In genomic region chr3:47419083-47420043, GRCh38 we compare ENCODE assay signal across 14 cellular contexts. TPM values are rescaled to one million over a fixed set of nuclear protein-coding genes. Genes with fewer than 3 reads are reported as not detected.
A peak's percentile ranks its signal among the peaks of the same experiment; 100 is the strongest.
DNase-seq lines count a peak whose midpoint lies in the region; ATAC-seq and TF ChIP-seq lines count a peak whose summit lies in the region.
"Had no signal": no experiment of that assay in that cellular context is flagged by ENCODE, and none has a peak within 500 bp of the region (broad histone marks: within the 10 kb centered on the region; RNA-seq: fewer than 3 reads in every experiment).

No MANE protein-coding gene starts in this region.

- no peak for DNase-seq in CD8-positive, alpha-beta T cell
- DNase-seq in naive thymus-derived CD4-positive, alpha-beta T cell, result no peak
- DNase-seq in NCI-H2196 (lab: John Stamatoyannopoulos, UW; ENCODE audit: unreplicated experiment), result no peak
- no peak for DNase-seq in Right ventricle myocardium inferior (ENCODE audit: missing footprints)
- DNase-seq: amniotic stem cell; immature natural killer cell; NCI-H1417 treated with DMSO at 0.1 percent for 48 hours; NCI-H2171 treated with DMSO at 0.1 percent for 48 hours; stimulated activated CD4-positive, alpha-beta T cell treated with anti-CD3 and anti-CD28 coated beads, Interleukin-2, amount 100 ng/mL, for 48 hours had no signal

- peaks cover 56% of the 10 kb centered on the region for H3K4me1 ChIP-seq in BLaER1
- peaks cover 14% of the 10 kb centered on the region for H3K4me1 ChIP-seq in CD8-positive, alpha-beta T cell (ENCODE audit: insufficient read depth, low read length)
- H3K4me1 ChIP-seq in naive thymus-derived CD4-positive, alpha-beta T cell (ENCODE audit: control insufficient read depth in 2 of 2, insufficient read depth in 2 of 2, low read length in 2 of 2), result peaks cover 8 to 15% of the 10 kb centered on the region in 2 donors

- no peak for ATAC-seq in CD8-positive, alpha-beta T cell
- no peak for ATAC-seq in activated T-helper 17 cell treated with anti-CD3 and anti-CD28 coated beads, Interleukin-2, amount 50 U/mL, for 72 hours (replicated peaks)
- no peak for ATAC-seq in naive thymus-derived CD4-positive, alpha-beta T cell
- ATAC-seq in HG03095 (IDR thresholded peaks at IDR 0.05; ENCODE audit: unreplicated experiment) (no peak), Right ventricle myocardium inferior (no peak)

- H4K20me1 ChIP-seq in BLaER1, result peaks cover 28% of the 10 kb centered on the region

- no peak overlapping the region for H3K9ac ChIP-seq in BLaER1

- no peaks in the 10 kb centered on the region for H3K27me3 Mint-ChIP-seq in CD8-positive, alpha-beta T cell (ENCODE audit: low read depth)
- H3K27me3 Mint-ChIP-seq in activated T-helper 17 cell treated with anti-CD3 and anti-CD28 coated beads, Interleukin-2, amount 50 U/mL, for 72 hours, result no peaks in the 10 kb centered on the region
- no peaks in the 10 kb centered on the region for H3K27me3 Mint-ChIP-seq in naive thymus-derived CD4-positive, alpha-beta T cell

- H3K4me2 ChIP-seq in BLaER1, result no peak overlapping the region

- H3K27ac Mint-ChIP-seq in CD8-positive, alpha-beta T cell, result peak overlapping the region; percentile 70
- H3K27ac Mint-ChIP-seq in activated T-helper 17 cell treated with anti-CD3 and anti-CD28 coated beads, Interleukin-2, amount 50 U/mL, for 72 hours, result peak overlapping the region; percentile 56
- peak overlapping the region in 5 of 9 donors; percentile 29 to 71 (median 40) for H3K27ac Mint-ChIP-seq in naive thymus-derived CD4-positive, alpha-beta T cell

- peak overlapping the region; percentile 43; the same call in 1 of the 2 replicates for H3K27ac ChIP-seq in BLaER1
- no peak overlapping the region for H3K27ac ChIP-seq in CD8-positive, alpha-beta T cell (ENCODE audit: low read depth, low read length)
- H3K27ac ChIP-seq in naive thymus-derived CD4-positive, alpha-beta T cell (ENCODE audit: low read depth, low read length), result peak overlapping the region; percentile 17
- H3K27ac ChIP-seq: cardiac muscle cell had no signal

- H3K27me3 ChIP-seq in BLaER1, result no peaks in the 10 kb centered on the region
- no peaks in the 10 kb centered on the region for H3K27me3 ChIP-seq in CD8-positive, alpha-beta T cell (ENCODE audit: insufficient read depth, low read length)
- H3K27me3 ChIP-seq in naive thymus-derived CD4-positive, alpha-beta T cell (ENCODE audit: control insufficient read depth in 2 of 2, insufficient read depth in 2 of 2, low read length in 2 of 2), result no peaks in the 10 kb centered on the region
- H3K27me3 ChIP-seq: BLaER1 treated with 17β-estradiol and CSF1 and Interleukin-3, amounts not matched to agents 10 nM and 100 nM; cardiac muscle cell had no signal

- peaks cover 54% of the 10 kb centered on the region for H3K36me3 Mint-ChIP-seq in CD8-positive, alpha-beta T cell
- H3K36me3 Mint-ChIP-seq in activated T-helper 17 cell treated with anti-CD3 and anti-CD28 coated beads, Interleukin-2, amount 50 U/mL, for 72 hours (ENCODE audit: low read depth), result peaks cover 32% of the 10 kb centered on the region
- peaks cover 0 to 18% (median 5%) of the 10 kb centered on the region in 5 donors for H3K36me3 Mint-ChIP-seq in naive thymus-derived CD4-positive, alpha-beta T cell

- H3K36me3 ChIP-seq in BLaER1, result peaks cover 68% of the 10 kb centered on the region
- H3K36me3 ChIP-seq in CD8-positive, alpha-beta T cell (ENCODE audit: insufficient read depth, low read length), result peaks cover 18% of the 10 kb centered on the region
- H3K36me3 ChIP-seq in naive thymus-derived CD4-positive, alpha-beta T cell (ENCODE audit: control insufficient read depth in 2 of 3, insufficient read depth in 3 of 3, low read length in 3 of 3), result peaks cover under 1 to 72% (median 10%) of the 10 kb centered on the region in 3 experiments

- peaks cover 15% of the 10 kb centered on the region for H3K4me1 Mint-ChIP-seq in CD8-positive, alpha-beta T cell (ENCODE audit: low read depth)
- no peaks in the 10 kb centered on the region for H3K4me1 Mint-ChIP-seq in activated T-helper 17 cell treated with anti-CD3 and anti-CD28 coated beads, Interleukin-2, amount 50 U/mL, for 72 hours
- peaks cover 5 to 22% (median 10%) of the 10 kb centered on the region in 7 donors for H3K4me1 Mint-ChIP-seq in naive thymus-derived CD4-positive, alpha-beta T cell

- CTCF ChIA-PET in CD8-positive, alpha-beta T cell (lab: Charles Lee), result interaction anchor here (0.7 to 4.7 kb wide), 3 partner anchors 9 to 57 kb away, joined by 3 to 42 read pairs (median 4); partner anchors contain the start of gene SCAP
- CTCF ChIA-PET in naive thymus-derived CD4-positive, alpha-beta T cell (lab: Charles Lee), result no interaction called here

- no peak overlapping the region for H3K4me3 ChIP-seq in BLaER1
- H3K4me3 ChIP-seq in CD8-positive, alpha-beta T cell (ENCODE audit: low read depth, low read length), result no peak overlapping the region
- no peak overlapping the region for H3K4me3 ChIP-seq in naive thymus-derived CD4-positive, alpha-beta T cell (ENCODE audit: low read length)
- H3K4me3 ChIP-seq: BLaER1 treated with 17β-estradiol and CSF1 and Interleukin-3, amounts not matched to agents 10 nM and 100 nM; cardiac muscle cell had no signal

- POLR2A ChIA-PET in CD8-positive, alpha-beta T cell (lab: Charles Lee), result interaction anchor here (3.0 kb wide), 1 partner anchor 56 kb away, joined by 11 read pairs; the partner anchor contains the start of gene SCAP
- POLR2A ChIA-PET in naive thymus-derived CD4-positive, alpha-beta T cell (lab: Charles Lee), result interaction anchor here (1.2 to 1.4 kb wide), 2 partner anchors 47 to 90 kb away, joined by 3 to 5 read pairs; no protein-coding TSS in a partner anchor

- TF ChIP-seq CTCF in CD8-positive, alpha-beta T cell (IDR thresholded peaks at IDR 0.05), result no peak

- intact Hi-C loops in CD8-positive, alpha-beta T cell (cut with DNase I, micrococcal nuclease), result loop anchor here in 1 of 2 experiments (5.0 kb wide), 1 partner anchor 383 kb away; the partner anchor contains the start of gene DHX30
- intact Hi-C loops in naive thymus-derived CD4-positive, alpha-beta T cell (cut with micrococcal nuclease), result loop anchor here (5.0 kb wide), 1 partner anchor 383 kb away; the partner anchor contains the start of gene DHX30 (in 2 of the 2)
- intact Hi-C loops in Right ventricle myocardium inferior (cut with DNase I), result no loop called here

- no peaks in the 10 kb centered on the region for H3K9me3 ChIP-seq in BLaER1
- H3K9me3 ChIP-seq in CD8-positive, alpha-beta T cell (ENCODE audit: low read length), result no peaks in the 10 kb centered on the region
- no peaks in the 10 kb centered on the region for H3K9me3 ChIP-seq in naive thymus-derived CD4-positive, alpha-beta T cell (ENCODE audit: control insufficient read depth in 2 of 3, low read length in 3 of 3)
- H3K9me3 ChIP-seq: BLaER1 treated with 17β-estradiol and CSF1 and Interleukin-3, amounts not matched to agents 10 nM and 100 nM had no signal

- no peak overlapping the region for H3K4me3 Mint-ChIP-seq in CD8-positive, alpha-beta T cell
- H3K4me3 Mint-ChIP-seq in activated T-helper 17 cell treated with anti-CD3 and anti-CD28 coated beads, Interleukin-2, amount 50 U/mL, for 72 hours, result no peak overlapping the region
- H3K4me3 Mint-ChIP-seq in naive thymus-derived CD4-positive, alpha-beta T cell, result no peak overlapping the region

- no peaks in the 10 kb centered on the region for H3K9me3 Mint-ChIP-seq in CD8-positive, alpha-beta T cell
- H3K9me3 Mint-ChIP-seq in activated T-helper 17 cell treated with anti-CD3 and anti-CD28 coated beads, Interleukin-2, amount 50 U/mL, for 72 hours, result no peaks in the 10 kb centered on the region
- no peaks in the 10 kb centered on the region for H3K9me3 Mint-ChIP-seq in naive thymus-derived CD4-positive, alpha-beta T cell
- H3K9me3 Mint-ChIP-seq: immature natural killer cell had no signal

RNA-seq across cellular contexts. Expression of gene PTPN23, which starts 38.5 kb away (rescaled TPM):
- 10 to 100 TPM; 39.2 to 48.3 TPM for total RNA-seq in CD8-positive, alpha-beta T cell
- total RNA-seq in activated T-helper 17 cell treated with anti-CD3 and anti-CD28 coated beads, Interleukin-2, amount 50 U/mL, for 72 hours, result 10 to 100 TPM; 28.7 to 32.0 TPM
- total RNA-seq in naive thymus-derived CD4-positive, alpha-beta T cell, result 10 to 100 TPM; 35.8 to 51.2 (median 38.5) TPM
- 1 to 10 TPM; 1.4 to 4.0 TPM for polyA plus RNA-seq in naive thymus-derived CD4-positive, alpha-beta T cell
- total RNA-seq in Right ventricle myocardium inferior, result 21.1 TPM

RNA-seq across cellular contexts. Expression of gene SCAP, which starts 56.4 kb away (rescaled TPM):
- 10 to 100 TPM; 72.8 to 76.6 TPM for total RNA-seq in CD8-positive, alpha-beta T cell
- total RNA-seq in activated T-helper 17 cell treated with anti-CD3 and anti-CD28 coated beads, Interleukin-2, amount 50 U/mL, for 72 hours, result 10 to 100 TPM; 44.0 to 73.3 TPM
- 10 to 100 TPM; 80.6 to 95.4 (median 92.9) TPM for total RNA-seq in naive thymus-derived CD4-positive, alpha-beta T cell
- polyA plus RNA-seq in naive thymus-derived CD4-positive, alpha-beta T cell, result 10 to 100 TPM; 34.5 to 70.6 TPM
- 51.7 TPM for total RNA-seq in Right ventricle myocardium inferior
